Comparison of ENCODE assay signal across 9 cellular contexts in the genomic region with DNA sequence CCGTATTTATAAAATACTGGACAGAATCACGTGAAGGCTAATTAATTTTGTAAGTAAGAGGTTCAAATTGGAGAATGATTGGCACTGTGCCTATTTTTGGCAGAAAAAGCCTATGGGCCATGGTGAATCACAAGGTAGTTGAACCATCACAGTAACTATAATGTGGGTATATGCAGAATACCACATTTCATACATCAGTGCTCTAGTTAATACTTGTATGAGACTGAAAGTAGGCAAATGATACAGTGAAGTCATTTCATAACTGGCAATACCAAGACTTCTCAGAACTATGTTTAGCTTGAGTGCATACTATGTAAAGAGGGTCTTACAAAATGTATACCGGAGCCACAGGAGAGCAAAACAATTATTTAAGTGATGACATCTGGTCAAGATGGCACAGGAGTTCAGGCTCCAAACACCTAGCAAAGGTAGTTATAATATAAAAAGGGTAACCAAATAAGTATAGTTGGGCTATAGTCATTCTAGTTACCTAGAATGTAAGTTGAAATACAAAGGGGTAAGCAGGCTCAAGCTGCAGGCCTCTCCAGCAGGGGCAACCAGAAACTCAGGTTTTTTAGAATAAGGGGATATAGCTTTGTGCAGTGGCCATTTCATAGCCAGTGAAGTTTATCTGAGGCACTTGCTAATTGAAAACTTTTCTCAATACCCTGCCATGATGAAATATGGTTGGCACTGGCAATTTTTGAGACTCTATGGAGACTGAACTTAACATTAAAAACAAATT. TPM values are rescaled to one million over a fixed set of nuclear protein-coding genes. Genes with fewer than 3 reads are reported as not detected.
DNase-seq lines count a peak whose midpoint lies in the region; ATAC-seq and TF ChIP-seq lines count a peak whose summit lies in the region.
"Had no signal": no experiment of that assay in that cellular context is flagged by ENCODE, and none has a peak within 500 bp of the region (broad histone marks: within the 10 kb centered on the region; RNA-seq: fewer than 3 reads in every experiment).

No MANE protein-coding gene starts in this region.

- H3K4me1 ChIP-seq in foreskin keratinocyte = no peaks in the 10 kb centered on the region

- TF ChIP-seq CTCF in foreskin keratinocyte (conservative IDR thresholded peaks at IDR 0.05) (no peak), HFFc6 (IDR thresholded peaks at IDR 0.05) (no peak)

- H3K9me3 Mint-ChIP-seq in HFFc6 = no peaks in the 10 kb centered on the region

- H3K27me3 ChIP-seq in foreskin keratinocyte = peaks cover 3% of the 10 kb centered on the region

- DNase-seq in foreskin keratinocyte = peak; percentile 7 to 42
- DNase-seq in iPS-NIHi7 (ENCODE audit: extremely low spot score) = no peak
- no peak for DNase-seq in DMS153 (lab: John Stamatoyannopoulos, UW)
- no peak for DNase-seq in posterior cingulate gyrus
- no peak for DNase-seq in HFFc6

- no peak overlapping the region for H3K27ac Mint-ChIP-seq in HFFc6
- H3K27ac Mint-ChIP-seq: brain had no signal

- intact Hi-C loops in posterior cingulate gyrus (cut with DNase I) = no loop called here

- peaks cover 6% of the 10 kb centered on the region; the same call in 1 of the 2 replicates for H3K4me1 Mint-ChIP-seq in HFFc6 (ENCODE audit: low read depth)
- H3K4me1 Mint-ChIP-seq: brain had no signal

- H3K27me3 Mint-ChIP-seq in HFFc6 (ENCODE audit: insufficient read depth) = peaks cover 2% of the 10 kb centered on the region

- H3K27ac ChIP-seq in foreskin keratinocyte = no peak overlapping the region

- ATAC-seq in GM18519 (IDR thresholded peaks at IDR 0.05; ENCODE audit: low FRiP score, unreplicated experiment) (peak; percentile 93), GM21526 (IDR thresholded peaks at IDR 0.05; ENCODE audit: low FRiP score, unreplicated experiment) (peak; percentile 81), HG03354 (IDR thresholded peaks at IDR 0.05; ENCODE audit: poor library complexity, severe bottlenecking, unreplicated experiment) (peak; percentile 97), foreskin keratinocyte (no peak)

- no peak overlapping the region for H3K4me3 Mint-ChIP-seq in HFFc6
- H3K4me3 Mint-ChIP-seq: brain had no signal

- H3K36me3 Mint-ChIP-seq in HFFc6 (ENCODE audit: low read depth) = no peaks in the 10 kb centered on the region
- H3K36me3 Mint-ChIP-seq: brain had no signal

RNA-seq across cellular contexts. Expression of a gene that starts 19.1 kb away (rescaled TPM):
- 0.10 and 0.42 TPM in 2 replicates for total RNA-seq in foreskin keratinocyte
- polyA plus RNA-seq in foreskin keratinocyte = 0.17 and 0.31 TPM in 2 replicates
- under 1 TPM in 3 of 6 experiments, not detected in 3; 0.10 to 0.23 (median 0.19) TPM for total RNA-seq in HFFc6 (2021; fragmentation: NEBNext Ultra II Directional; extraction: Animal tissue kit (Norgen Biotek cat#: 25700))

Comparison
In these comparisons a context has a peak if more than half of its experiments do, and no peak if none do; other contexts are left out.
1. DNase-seq: peak in foreskin keratinocyte (2 of 2); none in iPS-NIHi7 (single experiment), DMS153 (single experiment), posterior cingulate gyrus (0 of 10) and HFFc6 (single experiment).